9 cellular contexts compared by ENCODE assay signal in the genomic region with DNA sequence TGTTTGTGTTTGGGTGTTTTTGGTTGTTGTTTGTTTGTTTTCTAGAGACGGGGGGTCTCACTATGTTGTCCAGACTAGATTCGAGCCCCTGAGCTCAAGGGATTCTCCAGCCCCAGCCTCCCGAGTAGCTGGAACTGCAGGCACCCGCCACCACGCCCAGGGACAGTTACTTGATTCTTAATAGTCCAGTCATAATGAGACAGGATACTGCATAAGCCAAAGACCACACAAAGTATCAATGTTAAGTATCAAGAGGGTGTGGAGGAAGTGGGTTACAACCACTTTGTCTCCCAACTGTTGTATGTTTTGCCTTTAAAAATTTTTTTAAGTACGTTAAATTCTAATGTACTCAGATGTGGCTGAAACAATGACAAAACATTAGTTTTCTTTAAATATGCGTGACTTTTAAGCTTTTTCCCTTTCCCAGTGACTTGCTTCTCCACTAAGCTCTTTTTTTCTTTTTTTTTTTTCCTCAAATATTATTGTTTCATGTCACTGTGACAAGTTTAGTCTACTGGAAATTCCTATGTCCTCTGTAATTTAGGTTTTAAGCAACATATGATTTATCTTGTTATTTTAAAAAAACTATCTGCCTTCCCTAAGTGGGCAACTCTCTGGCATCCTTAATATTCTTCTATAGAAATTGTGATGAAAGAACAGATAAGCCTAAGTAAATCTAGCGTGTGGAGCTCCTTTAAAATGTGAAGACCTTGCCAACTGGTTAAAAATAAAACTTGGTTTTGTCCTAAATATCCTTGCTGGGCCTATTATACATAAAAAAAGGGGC. TPM values are rescaled to one million over a fixed set of nuclear protein-coding genes. Genes with fewer than 3 reads are reported as not detected.
A peak's percentile ranks its signal among the peaks of the same experiment; 100 is the strongest.
DNase-seq lines count a peak whose midpoint lies in the region; ATAC-seq lines count a peak whose summit lies in the region.
"Had no signal": no experiment of that assay in that cellular context is flagged by ENCODE, and none has a peak within 500 bp of the region (broad histone marks: within the 10 kb centered on the region; RNA-seq: fewer than 3 reads in every experiment).

No MANE protein-coding gene starts in this region.

- ATAC-seq in T-helper 17 cell, result peak; percentile 93
- peak; percentile 99 for ATAC-seq in central memory CD8-positive, alpha-beta T cell (replicated peaks; ENCODE audit: extremely low read depth, poor library complexity, severe bottlenecking)
- peak; percentile 100 for ATAC-seq in stimulated activated naive CD8-positive, alpha-beta T cell treated with anti-CD3 and anti-CD28 coated beads, Interleukin-15, amount 100 ng/mL, for 72 hours

- peak overlapping the region; percentile 72 for H3K4me3 Mint-ChIP-seq in T-helper 17 cell
- peak overlapping the region; percentile 75 for H3K4me3 Mint-ChIP-seq in central memory CD8-positive, alpha-beta T cell
- peak overlapping the region; percentile 52 to 70 for H3K4me3 Mint-ChIP-seq in stimulated activated naive CD8-positive, alpha-beta T cell treated with anti-CD3 and anti-CD28 coated beads, Interleukin-15, amount 100 ng/mL, for 72 hours

- H3K4me1 Mint-ChIP-seq in T-helper 17 cell, result peaks cover 29% of the 10 kb centered on the region
- H3K4me1 Mint-ChIP-seq in central memory CD8-positive, alpha-beta T cell, result peaks cover 48% of the 10 kb centered on the region
- peaks cover 58% of the 10 kb centered on the region for H3K4me1 Mint-ChIP-seq in stimulated activated naive CD8-positive, alpha-beta T cell treated with anti-CD3 and anti-CD28 coated beads, Interleukin-15, amount 100 ng/mL, for 72 hours

- DNase-seq in activated naive CD4-positive, alpha-beta T cell treated with Interleukin-2 at 50 U/mL for 16 hours, result peak; percentile 47
- DNase-seq in activated naive CD4-positive, alpha-beta T cell (lab: John Stamatoyannopoulos, UW), result no peak
- DNase-seq in T-helper 17 cell, result no peak
- peak in 1 of 2 donors; percentile 21 for DNase-seq in central memory CD8-positive, alpha-beta T cell (ENCODE audit: low spot score in 2 of 2)
- peak; percentile 40 to 59 for DNase-seq in stimulated activated naive CD8-positive, alpha-beta T cell treated with anti-CD3 and anti-CD28 coated beads, Interleukin-15, amount 100 ng/mL, for 72 hours
- DNase-seq in NCI-H1436 treated with DMSO at 0.1 percent for 48 hours (lab: John Stamatoyannopoulos, UW), result no peak
- no peak for DNase-seq in NCI-H446 (lab: John Stamatoyannopoulos, UW)
- DNase-seq in NAMALWA (ENCODE audit: low spot score), result no peak
- DNase-seq: MM.1S had no signal

- peak overlapping the region; percentile 89 for H3K27ac Mint-ChIP-seq in T-helper 17 cell
- peak overlapping the region; percentile 96 for H3K27ac Mint-ChIP-seq in central memory CD8-positive, alpha-beta T cell (ENCODE audit: low read depth)
- peak overlapping the region; percentile 74 to 95 for H3K27ac Mint-ChIP-seq in stimulated activated naive CD8-positive, alpha-beta T cell treated with anti-CD3 and anti-CD28 coated beads, Interleukin-15, amount 100 ng/mL, for 72 hours

- no peaks in the 10 kb centered on the region for H3K9me3 ChIP-seq in T-helper 17 cell (ENCODE audit: control insufficient read depth, low read length, poor library complexity, severe bottlenecking)

- no peaks in the 10 kb centered on the region for H3K9me3 Mint-ChIP-seq in central memory CD8-positive, alpha-beta T cell
- H3K9me3 Mint-ChIP-seq in stimulated activated naive CD8-positive, alpha-beta T cell treated with anti-CD3 and anti-CD28 coated beads, Interleukin-15, amount 100 ng/mL, for 72 hours, result peaks cover 9 to 16% of the 10 kb centered on the region in 2 donors

- H3K27me3 Mint-ChIP-seq in T-helper 17 cell, result no peaks in the 10 kb centered on the region
- no peaks in the 10 kb centered on the region for H3K27me3 Mint-ChIP-seq in central memory CD8-positive, alpha-beta T cell
- no peaks in the 10 kb centered on the region for H3K27me3 Mint-ChIP-seq in stimulated activated naive CD8-positive, alpha-beta T cell treated with anti-CD3 and anti-CD28 coated beads, Interleukin-15, amount 100 ng/mL, for 72 hours

- peaks cover 3% of the 10 kb centered on the region for H3K36me3 Mint-ChIP-seq in T-helper 17 cell (ENCODE audit: low read depth)
- H3K36me3 Mint-ChIP-seq in central memory CD8-positive, alpha-beta T cell (ENCODE audit: insufficient read depth), result peaks cover 2% of the 10 kb centered on the region

RNA-seq across cellular contexts. Expression of gene DPH5, which starts 56.1 kb away (rescaled TPM):
- 10 to 100 TPM; 28.8 to 29.5 TPM for total RNA-seq in T-helper 17 cell

Comparison
In these comparisons a context has a peak if more than half of its experiments do, and no peak if none do; other contexts are left out.
1. DNase-seq: peak in activated naive CD4-positive, alpha-beta T cell treated with Interleukin-2 at 50 U/mL for 16 hours (single experiment) and stimulated activated naive CD8-positive, alpha-beta T cell treated with anti-CD3 and anti-CD28 coated beads, Interleukin-15, amount 100 ng/mL, for 72 hours (2 of 2); none in activated naive CD4-positive, alpha-beta T cell (0 of 4), T-helper 17 cell (0 of 3), NCI-H1436 treated with DMSO at 0.1 percent for 48 hours (single experiment), NCI-H446 (0 of 2) and NAMALWA (single experiment).
2. Peak in every context shown above with its lines, with median percentiles within 50 percentile points of each other: ATAC-seq, H3K27ac Mint-ChIP-seq and H3K4me3 Mint-ChIP-seq.